In the genomic region with DNA sequence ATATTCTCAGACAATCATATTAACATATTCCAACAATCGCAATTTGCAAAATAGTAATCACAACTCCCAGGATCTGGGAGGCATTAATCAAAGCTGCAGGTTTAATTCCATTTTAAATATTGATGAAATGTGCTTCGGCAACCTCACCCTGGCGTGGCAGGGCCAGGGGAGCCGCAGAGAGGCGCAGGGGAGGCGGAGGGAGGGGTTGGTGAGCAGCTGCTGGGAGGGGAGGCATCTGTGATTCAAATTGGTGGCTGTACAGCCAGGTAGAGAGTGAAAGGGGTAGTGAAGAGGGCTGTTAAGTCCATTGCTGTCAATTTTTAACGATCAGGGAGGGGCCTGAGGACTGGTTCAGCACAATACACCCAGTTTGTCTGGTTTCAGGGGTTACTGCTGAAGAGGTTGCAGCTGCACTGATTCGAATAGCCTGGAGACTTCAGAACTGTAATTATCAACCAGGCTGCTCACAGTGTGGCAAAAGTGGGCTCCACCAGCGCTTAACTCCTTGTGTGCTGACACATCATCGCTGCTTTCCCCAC, we compare ENCODE assay signal across 18 cellular contexts. TPM values are rescaled to one million over a fixed set of nuclear protein-coding genes. Genes with fewer than 3 reads are reported as not detected.
DNase-seq lines count a peak whose midpoint lies in the region; ATAC-seq and TF ChIP-seq lines count a peak whose summit lies in the region.
"Had no signal": no experiment of that assay in that cellular context is flagged by ENCODE, and none has a peak within 500 bp of the region (broad histone marks: within the 10 kb centered on the region; RNA-seq: fewer than 3 reads in every experiment).

No MANE protein-coding gene starts in this region.

- peak; percentile 82 for DNase-seq in NCI-H1436 treated with DMSO at 0.1 percent for 48 hours (lab: John Stamatoyannopoulos, UW)
- DNase-seq in NCI-H526 treated with DMSO at 0.1 percent for 48 hours (lab: John Stamatoyannopoulos, UW), result peak; percentile 28
- DNase-seq in neural progenitor cell (ENCODE audit: low spot score), result no peak
- no peak for DNase-seq in NCI-H146 treated with DMSO at 0.1 percent for 48 hours (lab: John Stamatoyannopoulos, UW; ENCODE audit: unreplicated experiment)
- DNase-seq in activated T-cell treated with anti-CD3 and anti-CD28 coated beads, Interleukin-2, amount 50 U/mL, for 48 hours, result no peak
- DNase-seq in NCI-H1048 (lab: John Stamatoyannopoulos, UW), result no peak
- DNase-seq: activated naive CD4-positive, alpha-beta T cell treated with anti-CD3 and anti-CD28 coated beads for 36 hours; foreskin melanocyte; Karpas-422; left ventricle myocardium superior; NCI-H1930; pancreas; T-helper 9 cell had no signal

- H3K9ac ChIP-seq in neural progenitor cell, result no peak overlapping the region

- no peaks in the 10 kb centered on the region for H3K9me3 Mint-ChIP-seq in neural progenitor cell
- H3K9me3 Mint-ChIP-seq: activated naive CD4-positive, alpha-beta T cell treated with anti-CD3 and anti-CD28 coated beads for 36 hours had no signal

- H3K27me3 ChIP-seq in neural progenitor cell, result no peaks in the 10 kb centered on the region
- H3K27me3 ChIP-seq: pancreas had no signal

- no peaks in the 10 kb centered on the region for H3K9me3 ChIP-seq in neural progenitor cell (ENCODE audit: low read depth)
- H3K9me3 ChIP-seq: pancreas, thoracic aorta had no signal

- H3K4me3 Mint-ChIP-seq in neural progenitor cell, result no peak overlapping the region
- H3K4me3 Mint-ChIP-seq: activated naive CD4-positive, alpha-beta T cell treated with anti-CD3 and anti-CD28 coated beads for 36 hours had no signal

- no peaks in the 10 kb centered on the region for H3F3A ChIP-seq in neural progenitor cell (ENCODE audit: low read depth)

- H3K79me2 ChIP-seq in neural progenitor cell (ENCODE audit: low read depth), result no peaks in the 10 kb centered on the region

- no peak for TF ChIP-seq CTCF in neural progenitor cell (IDR thresholded peaks at IDR 0.05)

- no peaks in the 10 kb centered on the region for H3K36me3 Mint-ChIP-seq in neural progenitor cell

- no peak overlapping the region for H3K27ac Mint-ChIP-seq in neural progenitor cell
- H3K27ac Mint-ChIP-seq: activated naive CD4-positive, alpha-beta T cell treated with anti-CD3 and anti-CD28 coated beads for 36 hours had no signal

- H3K4me1 Mint-ChIP-seq in neural progenitor cell, result no peaks in the 10 kb centered on the region

- ATAC-seq in GM19467 (IDR thresholded peaks at IDR 0.05; ENCODE audit: unreplicated experiment), result peak; percentile 66
- ATAC-seq in HG03520 (IDR thresholded peaks at IDR 0.05; ENCODE audit: unreplicated experiment), result no peak
- ATAC-seq: left ventricle myocardium superior, pancreas had no signal

- peak overlapping the region; percentile 46 for H2AFZ ChIP-seq in neural progenitor cell (replicated peaks)

- no peaks in the 10 kb centered on the region for H4K20me1 ChIP-seq in neural progenitor cell (ENCODE audit: low read depth)

- peaks cover 12% of the 10 kb centered on the region for H3K4me1 ChIP-seq in neural progenitor cell
- H3K4me1 ChIP-seq: pancreas had no signal

- H3K27ac ChIP-seq in neural progenitor cell, result no peak overlapping the region
- H3K27ac ChIP-seq: coronary artery, pancreas, thoracic aorta had no signal

- H3K4me3 ChIP-seq in neural progenitor cell, result no peak overlapping the region
- H3K4me3 ChIP-seq: coronary artery, pancreas, thoracic aorta had no signal

- peak overlapping the region; percentile 25 for H3K4me2 ChIP-seq in neural progenitor cell

- no peaks in the 10 kb centered on the region for H3K36me3 ChIP-seq in neural progenitor cell
- H3K36me3 ChIP-seq: pancreas, thoracic aorta had no signal

- H3K27me3 Mint-ChIP-seq in neural progenitor cell (ENCODE audit: insufficient read depth, low read depth), result peaks cover 11% of the 10 kb centered on the region

RNA-seq across cellular contexts. Expression of a gene that starts 31.4 kb away (rescaled TPM):
- 0.93 TPM in 1 of 2 replicates, not detected in the other for total RNA-seq in neural progenitor cell (ENCODE audit: low replicate concordance)

RNA-seq across cellular contexts. Expression of a gene that starts 37.7 kb away (rescaled TPM):
- total RNA-seq in neural progenitor cell (ENCODE audit: low replicate concordance), result 1.7 and 3.7 TPM in 2 replicates
- total RNA-seq: activated naive CD4-positive, alpha-beta T cell treated with anti-CD3 and anti-CD28 coated beads for 36 hours; left ventricle myocardium superior; skeletal muscle tissue; thoracic aorta had no signal

RNA-seq across cellular contexts. Expression of a gene that starts 37.8 kb away (rescaled TPM):
- 33.6 and 49.6 TPM in 2 replicates for total RNA-seq in neural progenitor cell (ENCODE audit: low replicate concordance)

Comparison
In these comparisons a context has a peak if more than half of its experiments do, and no peak if none do; other contexts are left out.
1. DNase-seq: peak in NCI-H1436 treated with DMSO at 0.1 percent for 48 hours (single experiment) and NCI-H526 treated with DMSO at 0.1 percent for 48 hours (single experiment); none in neural progenitor cell (single experiment), NCI-H146 treated with DMSO at 0.1 percent for 48 hours (single experiment), activated T-cell treated with anti-CD3 and anti-CD28 coated beads, Interleukin-2, amount 50 U/mL, for 48 hours (0 of 2) and NCI-H1048 (single experiment).